1 cellular context compared by ENCODE assay signal in genomic region chr17:8125196-8125946, GRCh38.
TF ChIP-seq lines count a peak whose summit lies in the region.

No MANE protein-coding gene starts in this region.

TF ChIP-seq in HepG2, 621 proteins besides CTCF, POLR2A, EP300 and RAD21 (continued from another document and continues in another):
- TF ChIP-seq, protein P1, sequence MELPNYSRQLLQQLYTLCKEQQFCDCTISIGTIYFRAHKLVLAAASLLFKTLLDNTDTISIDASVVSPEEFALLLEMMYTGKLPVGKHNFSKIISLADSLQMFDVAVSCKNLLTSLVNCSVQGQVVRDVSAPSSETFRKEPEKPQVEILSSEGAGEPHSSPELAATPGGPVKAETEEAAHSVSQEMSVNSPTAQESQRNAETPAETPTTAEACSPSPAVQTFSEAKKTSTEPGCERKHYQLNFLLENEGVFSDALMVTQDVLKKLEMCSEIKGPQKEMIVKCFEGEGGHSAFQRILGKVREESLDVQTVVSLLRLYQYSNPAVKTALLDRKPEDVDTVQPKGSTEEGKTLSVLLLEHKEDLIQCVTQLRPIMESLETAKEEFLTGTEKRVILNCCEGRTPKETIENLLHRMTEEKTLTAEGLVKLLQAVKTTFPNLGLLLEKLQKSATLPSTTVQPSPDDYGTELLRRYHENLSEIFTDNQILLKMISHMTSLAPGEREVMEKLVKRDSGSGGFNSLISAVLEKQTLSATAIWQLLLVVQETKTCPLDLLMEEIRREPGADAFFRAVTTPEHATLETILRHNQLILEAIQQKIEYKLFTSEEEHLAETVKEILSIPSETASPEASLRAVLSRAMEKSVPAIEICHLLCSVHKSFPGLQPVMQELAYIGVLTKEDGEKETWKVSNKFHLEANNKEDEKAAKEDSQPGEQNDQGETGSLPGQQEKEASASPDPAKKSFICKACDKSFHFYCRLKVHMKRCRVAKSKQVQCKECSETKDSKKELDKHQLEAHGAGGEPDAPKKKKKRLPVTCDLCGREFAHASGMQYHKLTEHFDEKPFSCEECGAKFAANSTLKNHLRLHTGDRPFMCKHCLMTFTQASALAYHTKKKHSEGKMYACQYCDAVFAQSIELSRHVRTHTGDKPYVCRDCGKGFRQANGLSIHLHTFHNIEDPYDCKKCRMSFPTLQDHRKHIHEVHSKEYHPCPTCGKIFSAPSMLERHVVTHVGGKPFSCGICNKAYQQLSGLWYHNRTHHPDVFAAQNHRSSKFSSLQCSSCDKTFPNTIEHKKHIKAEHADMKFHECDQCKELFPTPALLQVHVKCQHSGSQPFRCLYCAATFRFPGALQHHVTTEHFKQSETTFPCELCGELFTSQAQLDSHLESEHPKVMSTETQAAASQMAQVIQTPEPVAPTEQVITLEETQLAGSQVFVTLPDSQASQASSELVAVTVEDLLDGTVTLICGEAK (IDR thresholded peaks at IDR 0.05): no peak
- TF ChIP-seq, protein P1 (CRISPR knock-in tag; IDR thresholded peaks at IDR 0.05): peak; percentile 53; the same call in 1 of the 2 replicates
- TF ChIP-seq TFDP1 (CRISPR knock-in tag; IDR thresholded peaks at IDR 0.05; ENCODE audit: borderline replicate concordance): 0 out of 2 replicates have a peak, but pooled peaks have one; percentile 46
- peak; percentile 32; the same call in 1 of the 2 replicates for TF ChIP-seq MIER3 (CRISPR knock-in tag; IDR thresholded peaks at IDR 0.05; ENCODE audit: borderline replicate concordance)
- no peak for TF ChIP-seq NPAS2 (CRISPR knock-in tag; IDR thresholded peaks at IDR 0.05; ENCODE audit: borderline replicate concordance)
- no peak for TF ChIP-seq FUBP1 (CRISPR knock-in tag; IDR thresholded peaks at IDR 0.05; ENCODE audit: borderline replicate concordance)
- no peak for TF ChIP-seq TRIM24 (CRISPR knock-in tag; IDR thresholded peaks at IDR 0.05)
- TF ChIP-seq KLF11 (CRISPR knock-in tag; IDR thresholded peaks at IDR 0.05): no peak
- TF ChIP-seq TP53 (CRISPR knock-in tag; conservative IDR thresholded peaks at IDR 0.05): no peak
- TF ChIP-seq ZFP36L2 (CRISPR knock-in tag; IDR thresholded peaks at IDR 0.05): no peak
- no peak for TF ChIP-seq ZNF335 (CRISPR knock-in tag; IDR thresholded peaks at IDR 0.05)
- TF ChIP-seq KLF15 (CRISPR knock-in tag; IDR thresholded peaks at IDR 0.05; ENCODE audit: borderline replicate concordance): no peak
- no peak for TF ChIP-seq ZBTB3 (CRISPR knock-in tag; IDR thresholded peaks at IDR 0.05; ENCODE audit: borderline replicate concordance, low read depth)
- no peak for TF ChIP-seq ZNF570 (CRISPR knock-in tag; IDR thresholded peaks at IDR 0.05; ENCODE audit: borderline replicate concordance)
- TF ChIP-seq GATAD1 (CRISPR knock-in tag; IDR thresholded peaks at IDR 0.05): no peak; the same call in 1 of the 2 replicates
- TF ChIP-seq POGZ (CRISPR knock-in tag; IDR thresholded peaks at IDR 0.05): no peak
- TF ChIP-seq SIX1 (CRISPR knock-in tag; IDR thresholded peaks at IDR 0.05; ENCODE audit: borderline replicate concordance): no peak
- TF ChIP-seq ZBTB33 (CRISPR knock-in tag; IDR thresholded peaks at IDR 0.05): no peak
- TF ChIP-seq, protein P2, sequence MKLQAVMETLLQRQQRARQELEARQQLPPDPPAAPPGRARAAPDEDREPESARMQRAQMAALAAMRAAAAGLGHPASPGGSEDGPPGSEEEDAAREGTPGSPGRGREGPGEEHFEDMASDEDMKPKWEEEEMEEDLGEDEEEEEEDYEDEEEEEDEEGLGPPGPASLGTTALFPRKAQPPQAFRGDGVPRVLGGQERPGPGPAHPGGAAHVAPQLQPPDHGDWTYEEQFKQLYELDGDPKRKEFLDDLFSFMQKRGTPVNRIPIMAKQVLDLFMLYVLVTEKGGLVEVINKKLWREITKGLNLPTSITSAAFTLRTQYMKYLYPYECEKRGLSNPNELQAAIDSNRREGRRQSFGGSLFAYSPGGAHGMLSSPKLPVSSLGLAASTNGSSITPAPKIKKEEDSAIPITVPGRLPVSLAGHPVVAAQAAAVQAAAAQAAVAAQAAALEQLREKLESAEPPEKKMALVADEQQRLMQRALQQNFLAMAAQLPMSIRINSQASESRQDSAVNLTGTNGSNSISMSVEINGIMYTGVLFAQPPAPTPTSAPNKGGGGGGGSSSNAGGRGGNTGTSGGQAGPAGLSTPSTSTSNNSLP (IDR thresholded peaks at IDR 0.05; ENCODE audit: low read depth, low read length): no peak
- no peak for TF ChIP-seq XBP1 (CRISPR knock-in tag; IDR thresholded peaks at IDR 0.05)
- no peak for TF ChIP-seq ZNF280D (CRISPR knock-in tag; IDR thresholded peaks at IDR 0.05)
- no peak for TF ChIP-seq ZNF276 (CRISPR knock-in tag; IDR thresholded peaks at IDR 0.05; ENCODE audit: low read depth)
- TF ChIP-seq BRD4 (CRISPR knock-in tag; IDR thresholded peaks at IDR 0.05): no peak
- TF ChIP-seq ZNF138 (CRISPR knock-in tag; IDR thresholded peaks at IDR 0.05; ENCODE audit: low read depth): no peak
- TF ChIP-seq ZC3H4 (CRISPR knock-in tag; IDR thresholded peaks at IDR 0.05; ENCODE audit: borderline replicate concordance): no peak
- TF ChIP-seq FOXO4 (CRISPR knock-in tag; conservative IDR thresholded peaks at IDR 0.05): no peak
- 0 out of 2 replicates have a peak, but pooled peaks have one; percentile 33 for TF ChIP-seq ZNF296 (CRISPR knock-in tag; conservative IDR thresholded peaks at IDR 0.05)
- peak; percentile 50 for TF ChIP-seq SAP130 (CRISPR knock-in tag; IDR thresholded peaks at IDR 0.05; ENCODE audit: low read depth)
- TF ChIP-seq, protein P3, sequence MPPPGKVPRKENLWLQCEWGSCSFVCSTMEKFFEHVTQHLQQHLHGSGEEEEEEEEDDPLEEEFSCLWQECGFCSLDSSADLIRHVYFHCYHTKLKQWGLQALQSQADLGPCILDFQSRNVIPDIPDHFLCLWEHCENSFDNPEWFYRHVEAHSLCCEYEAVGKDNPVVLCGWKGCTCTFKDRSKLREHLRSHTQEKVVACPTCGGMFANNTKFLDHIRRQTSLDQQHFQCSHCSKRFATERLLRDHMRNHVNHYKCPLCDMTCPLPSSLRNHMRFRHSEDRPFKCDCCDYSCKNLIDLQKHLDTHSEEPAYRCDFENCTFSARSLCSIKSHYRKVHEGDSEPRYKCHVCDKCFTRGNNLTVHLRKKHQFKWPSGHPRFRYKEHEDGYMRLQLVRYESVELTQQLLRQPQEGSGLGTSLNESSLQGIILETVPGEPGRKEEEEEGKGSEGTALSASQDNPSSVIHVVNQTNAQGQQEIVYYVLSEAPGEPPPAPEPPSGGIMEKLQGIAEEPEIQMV (CRISPR knock-in tag; IDR thresholded peaks at IDR 0.05; ENCODE audit: low read depth): peak; percentile 33; the same call in 1 of the 2 replicates
- no peak for TF ChIP-seq SMYD3 (CRISPR knock-in tag; IDR thresholded peaks at IDR 0.05)
- TF ChIP-seq ZNF282 (IDR thresholded peaks at IDR 0.05; ENCODE audit: partially characterized antibody): no peak
- TF ChIP-seq ZSCAN25 (CRISPR knock-in tag; IDR thresholded peaks at IDR 0.05): 0 out of 2 replicates have a peak, but pooled peaks have one; percentile 18
- TF ChIP-seq ARNT2 (CRISPR knock-in tag; IDR thresholded peaks at IDR 0.05; ENCODE audit: low read depth): no peak
